ENCODE assay signal across 1 cellular context in the genomic region with DNA sequence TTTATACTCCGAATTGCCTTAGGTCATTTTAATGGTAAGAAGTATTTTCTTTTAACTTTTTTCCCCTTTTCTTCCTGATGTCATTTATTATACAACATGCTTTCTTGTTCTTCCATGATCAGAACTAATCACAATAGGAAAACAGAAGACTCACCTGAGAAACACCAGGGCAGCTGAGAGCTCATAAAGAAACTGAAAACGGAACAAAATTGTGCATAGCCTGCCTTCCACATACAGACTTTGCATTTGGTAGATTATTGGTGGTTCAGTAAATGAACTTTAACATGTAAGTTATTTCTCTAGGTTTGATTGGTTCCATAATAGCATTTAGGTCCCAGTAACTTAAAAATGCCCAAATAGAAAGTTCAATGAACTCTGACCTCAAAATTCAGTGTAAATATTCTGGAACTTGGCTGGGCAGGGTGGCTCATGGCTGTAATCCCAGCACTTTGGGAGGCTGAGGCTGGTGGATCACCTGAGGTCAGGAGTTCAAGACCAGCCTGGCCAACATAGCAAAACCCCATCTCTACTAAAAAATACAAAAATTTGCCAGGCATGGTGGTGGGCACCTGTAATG.
TF ChIP-seq lines count a peak whose summit lies in the region.

No MANE protein-coding gene starts in this region.

TF ChIP-seq in GM12878, 131 proteins besides CTCF, POLR2A, EP300 and RAD21 (continued from another document):
- TF ChIP-seq, protein P1, sequence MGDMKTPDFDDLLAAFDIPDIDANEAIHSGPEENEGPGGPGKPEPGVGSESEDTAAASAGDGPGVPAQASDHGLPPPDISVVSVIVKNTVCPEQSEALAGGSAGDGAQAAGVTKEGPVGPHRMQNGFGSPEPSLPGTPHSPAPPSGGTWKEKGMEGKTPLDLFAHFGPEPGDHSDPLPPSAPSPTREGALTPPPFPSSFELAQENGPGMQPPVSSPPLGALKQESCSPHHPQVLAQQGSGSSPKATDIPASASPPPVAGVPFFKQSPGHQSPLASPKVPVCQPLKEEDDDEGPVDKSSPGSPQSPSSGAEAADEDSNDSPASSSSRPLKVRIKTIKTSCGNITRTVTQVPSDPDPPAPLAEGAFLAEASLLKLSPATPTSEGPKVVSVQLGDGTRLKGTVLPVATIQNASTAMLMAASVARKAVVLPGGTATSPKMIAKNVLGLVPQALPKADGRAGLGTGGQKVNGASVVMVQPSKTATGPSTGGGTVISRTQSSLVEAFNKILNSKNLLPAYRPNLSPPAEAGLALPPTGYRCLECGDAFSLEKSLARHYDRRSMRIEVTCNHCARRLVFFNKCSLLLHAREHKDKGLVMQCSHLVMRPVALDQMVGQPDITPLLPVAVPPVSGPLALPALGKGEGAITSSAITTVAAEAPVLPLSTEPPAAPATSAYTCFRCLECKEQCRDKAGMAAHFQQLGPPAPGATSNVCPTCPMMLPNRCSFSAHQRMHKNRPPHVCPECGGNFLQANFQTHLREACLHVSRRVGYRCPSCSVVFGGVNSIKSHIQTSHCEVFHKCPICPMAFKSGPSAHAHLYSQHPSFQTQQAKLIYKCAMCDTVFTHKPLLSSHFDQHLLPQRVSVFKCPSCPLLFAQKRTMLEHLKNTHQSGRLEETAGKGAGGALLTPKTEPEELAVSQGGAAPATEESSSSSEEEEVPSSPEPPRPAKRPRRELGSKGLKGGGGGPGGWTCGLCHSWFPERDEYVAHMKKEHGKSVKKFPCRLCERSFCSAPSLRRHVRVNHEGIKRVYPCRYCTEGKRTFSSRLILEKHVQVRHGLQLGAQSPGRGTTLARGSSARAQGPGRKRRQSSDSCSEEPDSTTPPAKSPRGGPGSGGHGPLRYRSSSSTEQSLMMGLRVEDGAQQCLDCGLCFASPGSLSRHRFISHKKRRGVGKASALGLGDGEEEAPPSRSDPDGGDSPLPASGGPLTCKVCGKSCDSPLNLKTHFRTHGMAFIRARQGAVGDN (IDR thresholded peaks at IDR 0.05) = peak; percentile 47; the same call in 1 of the 2 replicates
- TF ChIP-seq TCF7 (IDR thresholded peaks at IDR 0.05; ENCODE audit: borderline replicate concordance) = no peak
- TF ChIP-seq MTA2 (IDR thresholded peaks at IDR 0.05; ENCODE audit: low read depth) = 0 out of 2 replicates have a peak, but pooled peaks have one; percentile 20
- 0 out of 2 replicates have a peak, but pooled peaks have one; percentile 29 for TF ChIP-seq NBN (IDR thresholded peaks at IDR 0.05)
- TF ChIP-seq NR2F1 (conservative IDR thresholded peaks at IDR 0.05) = peak; percentile 58; the same call in 1 of the 2 replicates
- peak; percentile 66 for TF ChIP-seq NR2C1 (IDR thresholded peaks at IDR 0.05)
- TF ChIP-seq KAT2A (conservative IDR thresholded peaks at IDR 0.05; ENCODE audit: control insufficient read depth, low read depth, low read length) = no peak
- no peak for TF ChIP-seq POLR2AphosphoS5 (IDR thresholded peaks at IDR 0.05; ENCODE audit: low read length)
- peak; percentile 59; the same call in 1 of the 2 replicates for TF ChIP-seq JUND (IDR thresholded peaks at IDR 0.05; ENCODE audit: low read depth, low read length)
- TF ChIP-seq ESRRA (IDR thresholded peaks at IDR 0.05; ENCODE audit: low read length) = no peak
- TF ChIP-seq E2F8 (IDR thresholded peaks at IDR 0.05; ENCODE audit: low read depth, partially characterized antibody) = no peak
- TF ChIP-seq RAD51 (IDR thresholded peaks at IDR 0.05) = no peak
- TF ChIP-seq BRCA1 (IDR thresholded peaks at IDR 0.05; ENCODE audit: low read depth, low read length) = no peak
- TF ChIP-seq SUPT20H (IDR thresholded peaks at IDR 0.05; ENCODE audit: borderline replicate concordance, control insufficient read depth, low read depth, low read length) = no peak
- TF ChIP-seq, protein P2, sequence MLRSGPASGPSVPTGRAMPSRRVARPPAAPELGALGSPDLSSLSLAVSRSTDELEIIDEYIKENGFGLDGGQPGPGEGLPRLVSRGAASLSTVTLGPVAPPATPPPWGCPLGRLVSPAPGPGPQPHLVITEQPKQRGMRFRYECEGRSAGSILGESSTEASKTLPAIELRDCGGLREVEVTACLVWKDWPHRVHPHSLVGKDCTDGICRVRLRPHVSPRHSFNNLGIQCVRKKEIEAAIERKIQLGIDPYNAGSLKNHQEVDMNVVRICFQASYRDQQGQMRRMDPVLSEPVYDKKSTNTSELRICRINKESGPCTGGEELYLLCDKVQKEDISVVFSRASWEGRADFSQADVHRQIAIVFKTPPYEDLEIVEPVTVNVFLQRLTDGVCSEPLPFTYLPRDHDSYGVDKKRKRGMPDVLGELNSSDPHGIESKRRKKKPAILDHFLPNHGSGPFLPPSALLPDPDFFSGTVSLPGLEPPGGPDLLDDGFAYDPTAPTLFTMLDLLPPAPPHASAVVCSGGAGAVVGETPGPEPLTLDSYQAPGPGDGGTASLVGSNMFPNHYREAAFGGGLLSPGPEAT (IDR thresholded peaks at IDR 0.05; ENCODE audit: low read depth) = peak; percentile 29; the same call in 1 of the 2 replicates
- TF ChIP-seq CBX3 (IDR thresholded peaks at IDR 0.05; ENCODE audit: borderline replicate concordance, low read depth) = no peak
- TF ChIP-seq EGR1 (IDR thresholded peaks at IDR 0.05; ENCODE audit: borderline replicate concordance in 1 of 2, low read depth in 2 of 2, low read length in 2 of 2) = no peak
- no peak for TF ChIP-seq CHD2 (IDR thresholded peaks at IDR 0.05; ENCODE audit: borderline replicate concordance, low read depth, low read length)
- TF ChIP-seq, protein P3, sequence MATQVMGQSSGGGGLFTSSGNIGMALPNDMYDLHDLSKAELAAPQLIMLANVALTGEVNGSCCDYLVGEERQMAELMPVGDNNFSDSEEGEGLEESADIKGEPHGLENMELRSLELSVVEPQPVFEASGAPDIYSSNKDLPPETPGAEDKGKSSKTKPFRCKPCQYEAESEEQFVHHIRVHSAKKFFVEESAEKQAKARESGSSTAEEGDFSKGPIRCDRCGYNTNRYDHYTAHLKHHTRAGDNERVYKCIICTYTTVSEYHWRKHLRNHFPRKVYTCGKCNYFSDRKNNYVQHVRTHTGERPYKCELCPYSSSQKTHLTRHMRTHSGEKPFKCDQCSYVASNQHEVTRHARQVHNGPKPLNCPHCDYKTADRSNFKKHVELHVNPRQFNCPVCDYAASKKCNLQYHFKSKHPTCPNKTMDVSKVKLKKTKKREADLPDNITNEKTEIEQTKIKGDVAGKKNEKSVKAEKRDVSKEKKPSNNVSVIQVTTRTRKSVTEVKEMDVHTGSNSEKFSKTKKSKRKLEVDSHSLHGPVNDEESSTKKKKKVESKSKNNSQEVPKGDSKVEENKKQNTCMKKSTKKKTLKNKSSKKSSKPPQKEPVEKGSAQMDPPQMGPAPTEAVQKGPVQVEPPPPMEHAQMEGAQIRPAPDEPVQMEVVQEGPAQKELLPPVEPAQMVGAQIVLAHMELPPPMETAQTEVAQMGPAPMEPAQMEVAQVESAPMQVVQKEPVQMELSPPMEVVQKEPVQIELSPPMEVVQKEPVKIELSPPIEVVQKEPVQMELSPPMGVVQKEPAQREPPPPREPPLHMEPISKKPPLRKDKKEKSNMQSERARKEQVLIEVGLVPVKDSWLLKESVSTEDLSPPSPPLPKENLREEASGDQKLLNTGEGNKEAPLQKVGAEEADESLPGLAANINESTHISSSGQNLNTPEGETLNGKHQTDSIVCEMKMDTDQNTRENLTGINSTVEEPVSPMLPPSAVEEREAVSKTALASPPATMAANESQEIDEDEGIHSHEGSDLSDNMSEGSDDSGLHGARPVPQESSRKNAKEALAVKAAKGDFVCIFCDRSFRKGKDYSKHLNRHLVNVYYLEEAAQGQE (IDR thresholded peaks at IDR 0.05; ENCODE audit: low read depth, low read length) = no peak
- TF ChIP-seq ZNF622 (IDR thresholded peaks at IDR 0.05) = no peak
- no peak for TF ChIP-seq ASH2L (IDR thresholded peaks at IDR 0.05; ENCODE audit: borderline replicate concordance, low read depth)
- no peak for TF ChIP-seq NFXL1 (IDR thresholded peaks at IDR 0.05; ENCODE audit: borderline replicate concordance)
- no peak for TF ChIP-seq SREBF1 (IDR thresholded peaks at IDR 0.05; ENCODE audit: low read length)
- peak; percentile 51 for TF ChIP-seq JUNB (IDR thresholded peaks at IDR 0.05)
- no peak for TF ChIP-seq ZZZ3 (IDR thresholded peaks at IDR 0.05; ENCODE audit: control insufficient read depth, insufficient read length, low read depth)
- TF ChIP-seq TARDBP (IDR thresholded peaks at IDR 0.05; ENCODE audit: borderline replicate concordance) = no peak
- no peak for TF ChIP-seq RELA (IDR thresholded peaks at IDR 0.05; ENCODE audit: borderline replicate concordance, partially characterized antibody)
- TF ChIP-seq RCOR1 (conservative IDR thresholded peaks at IDR 0.05; ENCODE audit: low read depth, low read length) = no peak
